8 cellular contexts compared by ENCODE assay signal in the genomic region with DNA sequence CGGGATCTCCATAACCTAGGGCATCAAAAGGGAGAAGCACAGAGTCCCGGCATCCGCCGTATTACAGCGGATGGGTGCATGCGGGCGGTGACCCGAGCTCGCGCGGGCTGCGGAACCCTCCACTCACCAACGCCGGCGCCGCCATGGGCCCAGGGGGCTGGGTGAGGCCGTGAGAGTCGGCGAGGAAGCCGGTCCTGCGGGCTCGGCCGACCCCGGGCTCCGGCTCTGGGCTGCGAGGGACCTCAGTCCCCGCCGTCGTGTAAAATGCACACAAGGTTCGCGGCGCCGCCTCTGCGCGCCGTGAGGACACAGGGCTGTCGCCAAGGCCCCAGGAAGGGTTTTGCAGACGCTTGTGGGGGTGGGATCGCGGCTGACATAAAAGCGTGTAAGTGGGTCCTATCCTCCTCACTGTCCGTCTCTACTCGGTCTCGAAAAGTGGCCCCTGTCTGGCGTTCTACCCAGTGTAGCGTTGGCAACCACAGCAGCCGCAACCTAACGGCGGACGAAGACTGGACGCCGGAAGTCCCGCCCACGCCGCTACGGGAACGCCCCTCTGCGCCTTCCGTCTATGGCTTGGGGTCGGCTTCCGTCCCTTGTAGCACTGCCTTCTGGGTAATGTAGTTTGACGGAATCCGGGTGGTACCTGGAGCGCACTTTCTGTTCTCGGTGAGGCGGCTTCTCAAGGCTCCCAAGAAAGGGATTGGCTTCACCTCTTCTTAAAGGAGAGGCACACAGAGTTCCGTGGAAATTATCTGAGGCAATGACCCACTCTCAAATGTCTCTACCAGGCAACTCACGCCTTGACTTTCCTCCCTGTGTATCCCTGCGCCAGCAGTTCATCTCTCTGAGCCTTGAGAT. TPM values are rescaled to one million over a fixed set of nuclear protein-coding genes. Genes with fewer than 3 reads are reported as not detected.
DNase-seq lines count a peak whose midpoint lies in the region; ATAC-seq and TF ChIP-seq lines count a peak whose summit lies in the region.

Gene ZNF599 (minus strand): TSS at position 519 of the 858 bp plus-strand sequence. CDS start 374 bp downstream, at position 145.

- H3K36me3 ChIP-seq in GM23338 (ENCODE audit: insufficient read depth) (no peaks in the 10 kb centered on the region), osteoblast (ENCODE audit: insufficient read depth, low read length) (peaks cover 14% of the 10 kb centered on the region), thoracic aorta (peaks cover 11% of the 10 kb centered on the region)

- no peak within 1 kb of the TSS for H3K27ac Mint-ChIP-seq in GM23338
- peak within 1 kb of the TSS; percentile 94 for H3K27ac Mint-ChIP-seq in activated naive CD4-positive, alpha-beta T cell treated with anti-CD3 and anti-CD28 coated beads, Interleukin-2, amount 50 U/mL, for 24 hours

- DNase-seq in ELF-1 (ENCODE audit: low read depth, low spot score) (peak; percentile 94), GM23338 (ENCODE audit: low spot score) (peak; percentile 98), Kasumi-1 (lab: John Stamatoyannopoulos, UW) (peak; percentile 90 to 92), SK-N-DZ (ENCODE audit: low spot score) (peak; percentile 87), head of caudate nucleus (peak; percentile 78 to 96 (median 92)), osteoblast (ENCODE audit: insufficient read length, low spot score, missing footprints) (peak; percentile 94), thoracic aorta (ENCODE audit: low spot score) (peak; percentile 57)

- H3K36me3 Mint-ChIP-seq in GM23338 (ENCODE audit: low read depth) = peaks cover 2% of the 10 kb centered on the region; the same call in 2 of the 3 replicates
- peaks cover 5% of the 10 kb centered on the region for H3K36me3 Mint-ChIP-seq in activated naive CD4-positive, alpha-beta T cell treated with anti-CD3 and anti-CD28 coated beads, Interleukin-2, amount 50 U/mL, for 24 hours

- peak within 1 kb of the TSS; percentile 96 for H3K4me2 ChIP-seq in GM23338
- H3K4me2 ChIP-seq in osteoblast (ENCODE audit: insufficient read depth, low read length) = peak within 1 kb of the TSS; percentile 96

- H3F3A ChIP-seq in GM23338 (replicated peaks; ENCODE audit: low read depth) = no peaks in the 10 kb centered on the region

- peaks cover 10% of the 10 kb centered on the region; the same call in 1 of the 2 replicates for H3K9me2 ChIP-seq in GM23338 (ENCODE audit: insufficient read depth)

- ATAC-seq in GM23338 (peak; percentile 98), thoracic aorta (ENCODE audit: insufficient number of reproducible peaks, low FRiP score, low read depth) (peak; percentile 72)

- H3K4me1 ChIP-seq in GM23338 (ENCODE audit: insufficient read depth) (no peaks in the 10 kb centered on the region; the same call in 1 of the 2 replicates), osteoblast (ENCODE audit: insufficient read depth, low read length) (peaks cover 6% of the 10 kb centered on the region), thoracic aorta (ENCODE audit: control insufficient read depth in 1 of 2, low read depth in 2 of 2) (peaks cover 9 to 10% of the 10 kb centered on the region in 2 donors)

- TF ChIP-seq CTCF in GM23338 (conservative IDR thresholded peaks at IDR 0.05; ENCODE audit: low read depth in 2 of 2) = no peak
- no peak for TF ChIP-seq CTCF in osteoblast (IDR thresholded peaks at IDR 0.05; ENCODE audit: extremely low read depth, low read depth, low read length)
- no peak for TF ChIP-seq CTCF in thoracic aorta (IDR thresholded peaks at IDR 0.05)

- intact Hi-C loops in head of caudate nucleus (cut with DNase I) = loop anchor here (2.0 to 5.0 kb wide), 2 partner anchors 36 to 96 kb away; partner anchors contain the start of genes SCGB2B2 and ZNF302

- H3K9me3 ChIP-seq in osteoblast (ENCODE audit: low read depth, low read length) = peaks cover 2% of the 10 kb centered on the region
- H3K9me3 ChIP-seq in thoracic aorta = no peaks in the 10 kb centered on the region

- peaks cover 12% of the 10 kb centered on the region for H3K27me3 Mint-ChIP-seq in GM23338 (ENCODE audit: insufficient read depth, low read depth, poor library complexity)
- H3K27me3 Mint-ChIP-seq in activated naive CD4-positive, alpha-beta T cell treated with anti-CD3 and anti-CD28 coated beads, Interleukin-2, amount 50 U/mL, for 24 hours = peaks cover 2% of the 10 kb centered on the region

- peak within 1 kb of the TSS; percentile 86 for H3K4me3 Mint-ChIP-seq in GM23338
- H3K4me3 Mint-ChIP-seq in activated naive CD4-positive, alpha-beta T cell treated with anti-CD3 and anti-CD28 coated beads, Interleukin-2, amount 50 U/mL, for 24 hours = peak within 1 kb of the TSS; percentile 96

- H3K4me3 ChIP-seq in GM23338 (peak within 1 kb of the TSS; percentile 85), osteoblast (ENCODE audit: insufficient read depth, low read length) (peak within 1 kb of the TSS; percentile 95), thoracic aorta (peak within 1 kb of the TSS; percentile 97)

- H3K27ac ChIP-seq in GM23338 (ENCODE audit: low read depth) (no peak within 1 kb of the TSS), osteoblast (ENCODE audit: low read depth, low read length) (peak within 1 kb of the TSS; percentile 80), thoracic aorta (peak within 1 kb of the TSS; percentile 45 to 61)

- H2AFZ ChIP-seq in GM23338 (peak within 1 kb of the TSS; percentile 96), osteoblast (ENCODE audit: low read length) (peak within 1 kb of the TSS; percentile 99)

- H4K20me1 ChIP-seq in GM23338 (replicated peaks; ENCODE audit: insufficient read depth) = no peaks in the 10 kb centered on the region
- no peaks in the 10 kb centered on the region for H4K20me1 ChIP-seq in osteoblast (ENCODE audit: insufficient read depth, low read length)

- H3K9me3 Mint-ChIP-seq in GM23338 = peaks cover 11% of the 10 kb centered on the region
- H3K9me3 Mint-ChIP-seq in activated naive CD4-positive, alpha-beta T cell treated with anti-CD3 and anti-CD28 coated beads, Interleukin-2, amount 50 U/mL, for 24 hours = peaks cover 5% of the 10 kb centered on the region

- H3K79me2 ChIP-seq in GM23338 (replicated peaks; ENCODE audit: insufficient read depth) (no peaks in the 10 kb centered on the region), osteoblast (ENCODE audit: insufficient read depth, low read length) (peaks cover 16% of the 10 kb centered on the region)

- peaks cover 8% of the 10 kb centered on the region for H3K4me1 Mint-ChIP-seq in GM23338
- peaks cover 18% of the 10 kb centered on the region for H3K4me1 Mint-ChIP-seq in activated naive CD4-positive, alpha-beta T cell treated with anti-CD3 and anti-CD28 coated beads, Interleukin-2, amount 50 U/mL, for 24 hours

- H3K27me3 ChIP-seq in GM23338 (ENCODE audit: insufficient read depth) (peaks cover 7% of the 10 kb centered on the region; the same call in 1 of the 2 replicates), osteoblast (ENCODE audit: insufficient read depth, low read length) (no peaks in the 10 kb centered on the region), thoracic aorta (replicated peaks; ENCODE audit: insufficient read depth) (no peaks in the 10 kb centered on the region)

TF ChIP-seq in GM23338, 12 proteins besides CTCF, POLR2A, EP300 and RAD21:
- TF ChIP-seq JUNB (IDR thresholded peaks at IDR 0.05; ENCODE audit: unreplicated experiment) = no peak
- peak; percentile 82 for TF ChIP-seq POLR2AphosphoS5 (IDR thresholded peaks at IDR 0.05; ENCODE audit: low read depth)
- TF ChIP-seq ETS1 (IDR thresholded peaks at IDR 0.05) = peak; percentile 96
- TF ChIP-seq CREB1 (CRISPR knock-in tag; IDR thresholded peaks at IDR 0.05; ENCODE audit: low read depth) = peak; percentile 44; the same call in 1 of the 2 replicates
TF ChIP-seq in GM23338: peak in this region for 3.

RNA-seq across cellular contexts. Expression of gene ZNF599, which starts in this region (rescaled TPM):
- 5.2 and 6.0 TPM in 2 replicates for total RNA-seq in GM23338 (2014; rRNA removed; shearing (Covaris generic))
- 3.6 and 4.6 TPM in 2 replicates for polyA plus RNA-seq in GM23338 (2016; fragmentation: Nextera tagmentation; extraction: Ambion mirVana)
- polyA plus RNA-seq in SK-N-DZ (2014; cell fraction: cytosol; rRNA removed) = 11.7 and 12.3 TPM in 2 replicates
- 12.7 and 16.6 TPM in 2 replicates for polyA plus RNA-seq in SK-N-DZ (2014; cell fraction: nucleus; rRNA removed)
- total RNA-seq in osteoblast (5.3 and 8.0 TPM in 2 replicates), thoracic aorta (1 to 10 TPM; 5.1 to 6.4 TPM)
